ENCODE assay signal across 23 cellular contexts in the genomic region with DNA sequence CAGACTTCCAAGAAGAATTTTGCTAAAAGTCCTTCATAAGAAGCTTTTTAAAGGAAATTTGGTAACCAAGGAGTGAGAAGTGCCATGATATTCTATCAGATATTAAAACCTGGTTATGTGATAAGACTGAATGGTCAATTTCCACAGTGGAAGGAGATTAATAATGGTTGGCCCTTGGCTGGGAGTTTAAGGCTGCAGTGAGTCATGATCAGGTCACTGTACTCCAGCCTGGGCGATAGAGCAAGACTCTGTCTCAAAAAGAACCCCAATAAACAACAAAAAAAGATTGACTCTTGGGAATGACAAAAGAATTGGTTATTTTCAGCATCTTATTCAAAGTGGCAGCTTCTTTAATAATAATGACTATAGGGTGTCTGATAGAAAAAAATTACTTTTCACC. TPM values are rescaled to one million over a fixed set of nuclear protein-coding genes. Genes with fewer than 3 reads are reported as not detected.
A peak's percentile ranks its signal among the peaks of the same experiment; 100 is the strongest.
DNase-seq lines count a peak whose midpoint lies in the region; ATAC-seq and TF ChIP-seq lines count a peak whose summit lies in the region.
"Had no signal": no experiment of that assay in that cellular context is flagged by ENCODE, and none has a peak within 500 bp of the region (broad histone marks: within the 10 kb centered on the region; RNA-seq: fewer than 3 reads in every experiment).

No MANE protein-coding gene starts in this region.

- H3K9ac ChIP-seq in SK-N-SH: no peak overlapping the region
- H3K9ac ChIP-seq in fibroblast of lung (ENCODE audit: insufficient read depth, low read length): no peak overlapping the region

- TF ChIP-seq RAD21 in SK-N-SH (IDR thresholded peaks at IDR 0.05; ENCODE audit: low read length): no peak

- H3K4me3 ChIP-seq in SK-N-SH (ENCODE audit: low read depth in 2 of 2, low read length in 1 of 2): no peak overlapping the region
- no peak overlapping the region for H3K4me3 ChIP-seq in fibroblast of lung (replicated peaks in 1 of 4; ENCODE audit: control extremely low read depth in 1 of 4, insufficient read depth in 1 of 4, low read depth in 3 of 4, low read length in 4 of 4)
- H3K4me3 ChIP-seq in right lobe of liver: no peak overlapping the region
- H3K4me3 ChIP-seq: GM12878, PC-9, SJCRH30, transverse colon had no signal

- peaks cover 28 to 30% of the 10 kb centered on the region in 2 experiments for H3K36me3 ChIP-seq in SK-N-SH (replicated peaks in 1 of 2; ENCODE audit: control insufficient read depth in 1 of 2, insufficient read depth in 2 of 2, low read length in 1 of 2)
- no peaks in the 10 kb centered on the region for H3K36me3 ChIP-seq in fibroblast of lung (ENCODE audit: control insufficient read depth, insufficient read depth, low read length)
- peaks cover 0 to 12% (median 0%) of the 10 kb centered on the region in 4 donors for H3K36me3 ChIP-seq in right lobe of liver

- no peak for TF ChIP-seq CTCF in SK-N-SH (IDR thresholded peaks at IDR 0.05)
- no peak for TF ChIP-seq CTCF in fibroblast of lung (conservative IDR thresholded peaks at IDR 0.05 in 1 of 2, IDR thresholded peaks at IDR 0.05 in 1 of 2; ENCODE audit: low read depth in 1 of 2, low read length in 2 of 2)
- TF ChIP-seq CTCF in right lobe of liver (IDR thresholded peaks at IDR 0.05): no peak

- CTCF ChIA-PET in SK-N-SH (lab: Yijun Ruan, JAX): interaction anchor here (1.5 kb wide), 1 partner anchor 27 kb away, joined by 3 read pairs; no protein-coding TSS in a partner anchor

- H3K9me3 ChIP-seq in SK-N-SH (no peaks in the 10 kb centered on the region), fibroblast of lung (ENCODE audit: control insufficient read depth, insufficient read depth, low read depth, low read length) (no peaks in the 10 kb centered on the region), right lobe of liver (no peaks in the 10 kb centered on the region)
- H3K9me3 ChIP-seq: SJCRH30, transverse colon had no signal

- intact Hi-C loops in right lobe of liver (cut with DNase I): no loop called here

- peak overlapping the region in 1 of 2 experiments; percentile 6; a peak in 1 of 4 replicates for H3K27ac ChIP-seq in SK-N-SH (ENCODE audit: low read depth in 2 of 2, low read length in 1 of 2)
- H3K27ac ChIP-seq in fibroblast of lung (ENCODE audit: insufficient read depth, low read length): no peak overlapping the region
- H3K27ac ChIP-seq in right lobe of liver: no peak overlapping the region
- H3K27ac ChIP-seq: epithelial cell of prostate, PC-9, SJCRH30, transverse colon had no signal

- H3K4me1 ChIP-seq in SK-N-SH (ENCODE audit: control insufficient read depth in 1 of 2, insufficient read depth in 2 of 2, low read depth in 1 of 2, low read length in 1 of 2) (peaks cover 4 to 21% of the 10 kb centered on the region in 2 experiments; a peak in 3 of 4 replicates), fibroblast of lung (ENCODE audit: control insufficient read depth, extremely low read depth, insufficient read depth, low read length) (no peaks in the 10 kb centered on the region), right lobe of liver (no peaks in the 10 kb centered on the region)
- H3K4me1 ChIP-seq: SJCRH30, transverse colon had no signal

- H3K9me2 ChIP-seq in SK-N-SH: no peaks in the 10 kb centered on the region

- 60% methylated on average over 1 of the region's 1 CpG for WGBS in SK-N-SH (ENCODE audit: low lambda C conversion rate)
- 80% methylated on average over 1 of the region's 1 CpG for WGBS in right lobe of liver (ENCODE audit: insufficient coverage, low coverage, low lambda C conversion rate, missing lambda C conversion rate)

- H3K4me2 ChIP-seq in SK-N-SH (no peak overlapping the region), fibroblast of lung (ENCODE audit: extremely low read depth, insufficient read depth, low read length) (no peak overlapping the region)
- H3K4me2 ChIP-seq: PC-9 had no signal

- DNase-seq in HCEC 1CT: peak; percentile 53
- no peak for DNase-seq in SK-N-SH
- DNase-seq in fibroblast of lung (ENCODE audit: low read depth in 2 of 2): peak; percentile 35 to 55
- DNase-seq in renal cortical epithelial cell (ENCODE audit: low read depth): peak; percentile 63
- no peak for DNase-seq in hepatic stellate cell (ENCODE audit: low spot score)
- DNase-seq in right lobe of liver: no peak
- no peak for DNase-seq in activated CD8-positive, alpha-beta memory T cell treated with anti-CD3 and anti-CD28 coated beads for 24 hours
- DNase-seq: activated CD4-positive, alpha-beta T cell treated with anti-CD3 and anti-CD28 coated beads for 48 hours; CD8-positive, alpha-beta T cell; DMS53; Kasumi-1; NCI-H1105; NCI-H2029; NCI-H226; NCI-H82; PC-9; SJCRH30; stimulated activated CD8-positive, alpha-beta memory T cell treated with anti-CD3 and anti-CD28 coated beads, Interleukin-4, amount 100 ng/mL, for 48 hours; T-helper 17 cell; transverse colon had no signal

- no peaks in the 10 kb centered on the region for H3K79me2 ChIP-seq in SK-N-SH (ENCODE audit: insufficient read depth)
- H3K79me2 ChIP-seq in fibroblast of lung (ENCODE audit: control insufficient read depth, insufficient read depth, low read length): no peaks in the 10 kb centered on the region

- H3F3A ChIP-seq in SK-N-SH (replicated peaks; ENCODE audit: insufficient read depth): peaks cover 6% of the 10 kb centered on the region

- TF ChIP-seq EP300 in SK-N-SH (IDR thresholded peaks at IDR 0.05; ENCODE audit: borderline replicate concordance in 1 of 2, low read depth in 1 of 2, low read length in 1 of 2): no peak

- ATAC-seq in HG03039 (IDR thresholded peaks at IDR 0.05; ENCODE audit: unreplicated experiment): no peak
- ATAC-seq in right lobe of liver: no peak
- ATAC-seq: CD8-positive, alpha-beta T cell; GM12878; T-helper 17 cell had no signal

- POLR2A ChIA-PET in SK-N-SH (lab: Yijun Ruan, JAX): interaction anchor here (0.7 kb wide), 1 partner anchor 10 kb away, joined by 3 read pairs; no protein-coding TSS in a partner anchor

- H2AFZ ChIP-seq in SK-N-SH (ENCODE audit: low read depth) (no peak overlapping the region), fibroblast of lung (ENCODE audit: low read length) (no peak overlapping the region)
- H2AFZ ChIP-seq: PC-9 had no signal

- no peak for TF ChIP-seq POLR2A in right lobe of liver (IDR thresholded peaks at IDR 0.05)

- H3K27me3 ChIP-seq in SK-N-SH (ENCODE audit: insufficient read depth) (no peaks in the 10 kb centered on the region), fibroblast of lung (ENCODE audit: control insufficient read depth, insufficient read depth, low read length) (no peaks in the 10 kb centered on the region), right lobe of liver (no peaks in the 10 kb centered on the region)
- H3K27me3 ChIP-seq: SJCRH30, transverse colon had no signal

- H4K20me1 ChIP-seq in SK-N-SH (ENCODE audit: insufficient read depth): no peaks in the 10 kb centered on the region
- no peaks in the 10 kb centered on the region for H4K20me1 ChIP-seq in fibroblast of lung (ENCODE audit: control insufficient read depth, extremely low read depth, insufficient read depth, low read length)

TF ChIP-seq in SK-N-SH, 30 proteins besides CTCF, POLR2A, EP300 and RAD21:
- TF ChIP-seq TEAD4 (IDR thresholded peaks at IDR 0.05; ENCODE audit: borderline replicate concordance, insufficient read depth) (0 out of 2 replicates have a peak, but pooled peaks have one; percentile 9), FOSL2 (IDR thresholded peaks at IDR 0.05; ENCODE audit: borderline replicate concordance, low read depth) (peak; percentile 68; the same call in 1 of the 2 replicates), RXRA (IDR thresholded peaks at IDR 0.05; ENCODE audit: borderline replicate concordance, low read depth) (no peak)
- TF ChIP-seq, protein P1, sequence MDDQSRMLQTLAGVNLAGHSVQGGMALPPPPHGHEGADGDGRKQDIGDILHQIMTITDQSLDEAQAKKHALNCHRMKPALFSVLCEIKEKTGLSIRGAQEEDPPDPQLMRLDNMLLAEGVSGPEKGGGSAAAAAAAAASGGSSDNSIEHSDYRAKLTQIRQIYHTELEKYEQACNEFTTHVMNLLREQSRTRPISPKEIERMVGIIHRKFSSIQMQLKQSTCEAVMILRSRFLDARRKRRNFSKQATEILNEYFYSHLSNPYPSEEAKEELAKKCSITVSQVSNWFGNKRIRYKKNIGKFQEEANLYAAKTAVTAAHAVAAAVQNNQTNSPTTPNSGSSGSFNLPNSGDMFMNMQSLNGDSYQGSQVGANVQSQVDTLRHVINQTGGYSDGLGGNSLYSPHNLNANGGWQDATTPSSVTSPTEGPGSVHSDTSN (IDR thresholded peaks at IDR 0.05): peak; percentile 45
TF ChIP-seq in SK-N-SH: peak in this region for 3.

RNA-seq across cellular contexts. Expression of a gene that starts 37.2 kb away (rescaled TPM):
- polyA plus RNA-seq in SK-N-SH (2012; rRNA removed) (35.5 and 37.3 TPM in 2 replicates), fibroblast of lung (77.3 and 79.6 TPM in 2 replicates)
- 38.8 and 48.9 TPM in 2 replicates for polyA plus RNA-seq in SK-N-SH (2012; cell fraction: cytosol; rRNA removed)
- polyA plus RNA-seq in SK-N-SH (2012; cell fraction: nucleus; rRNA removed): 41.3 and 46.3 TPM in 2 replicates
- total RNA-seq in fibroblast of lung (118 and 158 TPM in 2 replicates), renal cortical epithelial cell (119 and 144 TPM in 2 replicates), right lobe of liver (10 to 100 TPM; 23.7 to 33.5 (median 30.0) TPM)
- 37.9 and 42.4 TPM in 2 replicates for polyA plus RNA-seq in fibroblast of lung (2012)
- 53.6 and 90.0 TPM in 2 replicates for polyA minus RNA-seq in fibroblast of lung (ENCODE audit: low replicate concordance)

Comparison
In these comparisons a context has a peak if more than half of its experiments do, and no peak if none do; other contexts are left out.
1. DNase-seq: peak in HCEC 1CT (single experiment), fibroblast of lung (2 of 2) and renal cortical epithelial cell (single experiment); none in SK-N-SH (single experiment), hepatic stellate cell (single experiment), right lobe of liver (0 of 3) and activated CD8-positive, alpha-beta memory T cell treated with anti-CD3 and anti-CD28 coated beads for 24 hours (single experiment).